Comparison of ENCODE assay signal across 28 cellular contexts in the genomic region with DNA sequence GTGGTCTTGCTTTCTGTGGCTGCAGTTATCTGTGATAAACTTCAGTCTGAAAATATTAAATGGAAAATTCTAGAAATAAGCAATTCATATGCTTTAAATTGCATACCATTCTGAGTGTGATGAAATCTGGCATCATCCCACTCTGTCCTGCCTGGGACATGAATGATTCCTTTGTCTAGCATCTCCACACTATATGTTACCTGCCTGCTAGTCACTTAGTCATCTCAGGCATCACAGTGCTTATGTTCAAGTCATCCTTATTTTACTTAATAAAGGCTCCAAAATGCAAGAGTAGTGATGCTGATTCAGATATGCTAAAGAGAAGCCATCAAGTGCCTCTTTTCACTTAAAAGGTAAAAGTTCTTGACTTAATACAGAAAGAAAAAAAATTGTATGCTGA.
"Had no signal": no experiment of that assay in that cellular context is flagged by ENCODE, and none has a peak within 500 bp of the region (broad histone marks: within the 10 kb centered on the region; RNA-seq: fewer than 3 reads in every experiment).

No MANE protein-coding gene starts in this region.

- DNase-seq: activated CD4-positive, alpha-beta T cell treated with anti-CD3 and anti-CD28 coated beads for 36 hours; activated CD4-positive, CD25-positive, alpha-beta regulatory T cell; activated naive CD4-positive, alpha-beta T cell; activated T-cell treated with anti-CD3 and anti-CD28 coated beads for 4 hours; activated T-cell treated with anti-CD3 and anti-CD28 coated beads, Interleukin-2, amount 50 U/mL, for 72 hours; dorsolateral prefrontal cortex; effector memory CD4-positive, alpha-beta T cell; heart left ventricle; hypothalamus; immature natural killer cell; kidney glomerular epithelial cell; left lung; lower lobe of right lung; mesendoderm; mucosa of descending colon; sigmoid colon; small intestine; stimulated activated CD4-positive, alpha-beta T cell treated with anti-CD3 and anti-CD28 coated beads, Interleukin-4, amount 100 ng/mL, for 24 hours; stimulated activated naive CD8-positive, alpha-beta T cell treated with anti-CD3 and anti-CD28 coated beads, Interleukin-15, amount 100 ng/mL, for 72 hours; substantia nigra; uterus had no signal

- H3K4me1 ChIP-seq: left lung, lower lobe of right lung, prostate gland, sigmoid colon, uterus had no signal

- H3K27ac ChIP-seq: coronary artery, dorsolateral prefrontal cortex, heart left ventricle, left lung, lower lobe of right lung, neutrophil, prostate gland, sigmoid colon had no signal

- H3K27me3 Mint-ChIP-seq: stimulated activated naive CD8-positive, alpha-beta T cell treated with anti-CD3 and anti-CD28 coated beads, Interleukin-15, amount 100 ng/mL, for 72 hours had no signal

- H3K27ac Mint-ChIP-seq: activated CD4-positive, alpha-beta T cell treated with anti-CD3 and anti-CD28 coated beads for 36 hours; activated naive CD4-positive, alpha-beta T cell treated with anti-CD3 and anti-CD28 coated beads, Interleukin-2, amount 50 U/mL, for 72 hours; activated T-cell treated with anti-CD3 and anti-CD28 coated beads, Interleukin-2, amount 50 U/mL, for 72 hours; immature natural killer cell; nephron; stimulated activated effector memory CD8-positive, alpha-beta T cell treated with anti-CD3 and anti-CD28 coated beads, Interleukin-12 subunit alpha, Interleukin-12 subunit beta, amount 100 ng/mL, for 72 hours; stimulated activated naive CD8-positive, alpha-beta T cell treated with anti-CD3 and anti-CD28 coated beads, Interleukin-15, amount 100 ng/mL, for 72 hours; type B pancreatic cell had no signal

- H3K9me3 Mint-ChIP-seq: activated naive CD4-positive, alpha-beta T cell treated with anti-CD3 and anti-CD28 coated beads, Interleukin-2, amount 50 U/mL, for 72 hours; activated T-cell treated with anti-CD3 and anti-CD28 coated beads, Interleukin-2, amount 50 U/mL, for 72 hours; immature natural killer cell; stimulated activated effector memory CD8-positive, alpha-beta T cell treated with anti-CD3 and anti-CD28 coated beads, Interleukin-12 subunit alpha, Interleukin-12 subunit beta, amount 100 ng/mL, for 72 hours; stimulated activated naive CD8-positive, alpha-beta T cell treated with anti-CD3 and anti-CD28 coated beads, Interleukin-15, amount 100 ng/mL, for 72 hours; type B pancreatic cell had no signal

- H3K9me3 ChIP-seq: heart left ventricle, left lung, lower lobe of right lung, mucosa of descending colon, neutrophil, prostate gland, sigmoid colon, uterus had no signal

- H3K4me1 Mint-ChIP-seq: immature natural killer cell had no signal

- H3K27me3 ChIP-seq: neutrophil had no signal

- H3K36me3 ChIP-seq: heart left ventricle, left lung, lower lobe of right lung, neutrophil, prostate gland, sigmoid colon, uterus had no signal

- H3K4me3 ChIP-seq: coronary artery, dorsolateral prefrontal cortex, heart left ventricle, left lung, lower lobe of right lung, mucosa of descending colon, prostate gland, sigmoid colon, uterus had no signal

- H3K36me3 Mint-ChIP-seq: activated naive CD4-positive, alpha-beta T cell treated with anti-CD3 and anti-CD28 coated beads, Interleukin-2, amount 50 U/mL, for 72 hours; immature natural killer cell; stimulated activated effector memory CD8-positive, alpha-beta T cell treated with anti-CD3 and anti-CD28 coated beads, Interleukin-12 subunit alpha, Interleukin-12 subunit beta, amount 100 ng/mL, for 72 hours; type B pancreatic cell had no signal

- H3K4me3 Mint-ChIP-seq: activated CD4-positive, alpha-beta T cell treated with anti-CD3 and anti-CD28 coated beads for 36 hours; activated T-cell treated with anti-CD3 and anti-CD28 coated beads, Interleukin-2, amount 50 U/mL, for 72 hours; immature natural killer cell; nephron; stimulated activated effector memory CD8-positive, alpha-beta T cell treated with anti-CD3 and anti-CD28 coated beads, Interleukin-12 subunit alpha, Interleukin-12 subunit beta, amount 100 ng/mL, for 72 hours; stimulated activated naive CD8-positive, alpha-beta T cell treated with anti-CD3 and anti-CD28 coated beads, Interleukin-15, amount 100 ng/mL, for 72 hours; type B pancreatic cell had no signal

- ATAC-seq: activated CD4-positive, alpha-beta T cell treated with anti-CD3 and anti-CD28 coated beads for 36 hours; activated naive CD4-positive, alpha-beta T cell treated with anti-CD3 and anti-CD28 coated beads, Interleukin-2, amount 50 U/mL, for 72 hours; activated T-cell treated with anti-CD3 and anti-CD28 coated beads, Interleukin-2, amount 50 U/mL, for 72 hours; heart left ventricle; left lung; lower lobe of right lung; mucosa of descending colon; stimulated activated effector memory CD8-positive, alpha-beta T cell treated with anti-CD3 and anti-CD28 coated beads, Interleukin-12 subunit alpha, Interleukin-12 subunit beta, amount 100 ng/mL, for 72 hours; stimulated activated naive CD8-positive, alpha-beta T cell treated with anti-CD3 and anti-CD28 coated beads, Interleukin-15, amount 100 ng/mL, for 72 hours had no signal
